Comparison of ENCODE assay signal across 30 cellular contexts in genomic region chr1:54532033-54532432, GRCh38.
"Had no signal": no experiment of that assay in that cellular context is flagged by ENCODE, and none has a peak within 500 bp of the region (broad histone marks: within the 10 kb centered on the region; RNA-seq: fewer than 3 reads in every experiment).

No MANE protein-coding gene starts in this region.

- H3K9me3 Mint-ChIP-seq: mesothelial cell of epicardium; naive B cell; naive thymus-derived CD8-positive, alpha-beta T cell had no signal

- H3K27me3 ChIP-seq: dorsolateral prefrontal cortex, esophagus squamous epithelium, gastrocnemius medialis, hepatocyte, left lung had no signal

- ATAC-seq: esophagus mucosa; gastrocnemius medialis; heart right ventricle; left cardiac atrium; left lung; left ventricle myocardium superior; lower lobe of right lung; mucosa of descending colon; naive thymus-derived CD8-positive, alpha-beta T cell had no signal

- FAIRE-seq: colon, endometrium, islet of Langerhans, keratinocyte had no signal

- DNase-seq: dermis blood vessel endothelial cell; dorsolateral prefrontal cortex; effector CD4-positive, alpha-beta T cell; effector memory CD4-positive, alpha-beta T cell; erythroblast; esophagus squamous epithelium; foreskin fibroblast; foreskin melanocyte; gastrocnemius medialis; glutamatergic neuron; head of caudate nucleus; heart right ventricle; hypothalamus; left cardiac atrium; left lung; left ventricle myocardium superior; lower lobe of right lung; mesenchymal stem cell; mucosa of descending colon; naive B cell; naive thymus-derived CD8-positive, alpha-beta T cell had no signal

- H3K4me2 ChIP-seq: hepatocyte had no signal

- H3K4me3 Mint-ChIP-seq: mesothelial cell of epicardium; naive B cell; naive thymus-derived CD8-positive, alpha-beta T cell had no signal

- H3K4me1 Mint-ChIP-seq: mesothelial cell of epicardium, naive B cell had no signal

- H3K36me3 ChIP-seq: esophagus squamous epithelium, gastrocnemius medialis, heart right ventricle, left lung, lower lobe of right lung had no signal

- H3K27ac Mint-ChIP-seq: mesothelial cell of epicardium had no signal

- H3K36me3 Mint-ChIP-seq: mesothelial cell of epicardium; naive B cell; naive thymus-derived CD8-positive, alpha-beta T cell had no signal

- H3K79me2 ChIP-seq: hepatocyte had no signal

- H3K27ac ChIP-seq: coronary artery, dorsolateral prefrontal cortex, epithelial cell of prostate, esophagus squamous epithelium, gastrocnemius medialis, heart right ventricle, hepatocyte, left lung, lower lobe of right lung had no signal

- H3K4me1 ChIP-seq: esophagus squamous epithelium, gastrocnemius medialis, heart right ventricle, left lung, lower lobe of right lung had no signal

- H3K4me3 ChIP-seq: coronary artery, dorsolateral prefrontal cortex, esophagus squamous epithelium, gastrocnemius medialis, heart right ventricle, hepatocyte, left lung, lower lobe of right lung, mucosa of descending colon had no signal

- H3K9me3 ChIP-seq: esophagus squamous epithelium, gastrocnemius medialis, heart right ventricle, left lung, lower lobe of right lung, mucosa of descending colon had no signal

- H2AFZ ChIP-seq: hepatocyte had no signal
